Comparison of ENCODE assay signal across 1 cellular context in the genomic region with DNA sequence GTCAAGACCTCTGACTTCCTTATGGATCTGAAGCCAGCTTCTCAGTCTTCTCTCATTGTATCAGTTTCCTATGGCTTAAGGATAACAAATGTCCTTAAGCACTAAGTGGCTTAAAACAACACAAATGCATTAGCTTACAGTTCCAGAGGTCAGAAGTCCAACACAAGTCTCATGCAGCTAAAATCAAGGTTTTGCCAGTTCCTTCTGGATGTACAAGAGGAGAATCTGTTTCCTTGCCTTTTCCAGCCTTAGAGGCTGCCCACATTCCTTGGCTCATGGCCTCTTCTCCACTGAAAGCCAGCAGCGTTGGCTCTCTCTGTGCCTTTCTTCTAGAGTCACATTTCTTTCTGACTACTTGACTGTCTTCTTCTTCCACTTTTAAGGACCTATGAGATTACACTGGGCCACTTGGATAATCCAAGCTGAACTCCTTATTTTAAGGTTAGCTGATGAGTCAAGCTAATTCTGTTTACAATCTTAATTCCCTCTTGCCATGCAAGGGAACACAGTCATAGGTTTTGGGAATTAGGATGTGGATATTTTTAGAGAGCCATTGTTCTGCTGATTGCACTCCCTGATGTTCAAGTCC.
TF ChIP-seq lines count a peak whose summit lies in the region.

No MANE protein-coding gene starts in this region.

TF ChIP-seq in IMR-90, 13 proteins besides CTCF, POLR2A, EP300 and RAD21:
- TF ChIP-seq FOS (IDR thresholded peaks at IDR 0.05; ENCODE audit: low read depth, low read length) (no peak), CEBPB (IDR thresholded peaks at IDR 0.05; ENCODE audit: low read depth, low read length) (no peak), MAZ (IDR thresholded peaks at IDR 0.05; ENCODE audit: borderline replicate concordance, low read depth, low read length) (no peak), CHD1 (IDR thresholded peaks at IDR 0.05; ENCODE audit: low read depth, low read length) (no peak), NFE2L2 (IDR thresholded peaks at IDR 0.05; ENCODE audit: low read depth, low read length) (no peak), SMC3 (IDR thresholded peaks at IDR 0.05; ENCODE audit: low read depth, low read length) (no peak), BHLHE40 (IDR thresholded peaks at IDR 0.05; ENCODE audit: low read depth, low read length) (no peak), MXI1 (IDR thresholded peaks at IDR 0.05; ENCODE audit: borderline replicate concordance, low read depth, low read length) (no peak), MAFK (IDR thresholded peaks at IDR 0.05; ENCODE audit: low read depth, low read length) (no peak), RFX5 (IDR thresholded peaks at IDR 0.05; ENCODE audit: low read depth, low read length) (no peak), RCOR1 (IDR thresholded peaks at IDR 0.05; ENCODE audit: insufficient replicate concordance, low read length) (no peak)
- TF ChIP-seq, protein P1, sequence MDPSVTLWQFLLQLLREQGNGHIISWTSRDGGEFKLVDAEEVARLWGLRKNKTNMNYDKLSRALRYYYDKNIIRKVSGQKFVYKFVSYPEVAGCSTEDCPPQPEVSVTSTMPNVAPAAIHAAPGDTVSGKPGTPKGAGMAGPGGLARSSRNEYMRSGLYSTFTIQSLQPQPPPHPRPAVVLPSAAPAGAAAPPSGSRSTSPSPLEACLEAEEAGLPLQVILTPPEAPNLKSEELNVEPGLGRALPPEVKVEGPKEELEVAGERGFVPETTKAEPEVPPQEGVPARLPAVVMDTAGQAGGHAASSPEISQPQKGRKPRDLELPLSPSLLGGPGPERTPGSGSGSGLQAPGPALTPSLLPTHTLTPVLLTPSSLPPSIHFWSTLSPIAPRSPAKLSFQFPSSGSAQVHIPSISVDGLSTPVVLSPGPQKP (IDR thresholded peaks at IDR 0.05; ENCODE audit: borderline replicate concordance, low read depth, low read length) = no peak
- TF ChIP-seq, protein P2, sequence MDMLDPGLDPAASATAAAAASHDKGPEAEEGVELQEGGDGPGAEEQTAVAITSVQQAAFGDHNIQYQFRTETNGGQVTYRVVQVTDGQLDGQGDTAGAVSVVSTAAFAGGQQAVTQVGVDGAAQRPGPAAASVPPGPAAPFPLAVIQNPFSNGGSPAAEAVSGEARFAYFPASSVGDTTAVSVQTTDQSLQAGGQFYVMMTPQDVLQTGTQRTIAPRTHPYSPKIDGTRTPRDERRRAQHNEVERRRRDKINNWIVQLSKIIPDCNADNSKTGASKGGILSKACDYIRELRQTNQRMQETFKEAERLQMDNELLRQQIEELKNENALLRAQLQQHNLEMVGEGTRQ (IDR thresholded peaks at IDR 0.05; ENCODE audit: low read depth, low read length) = no peak
